Comparison of ENCODE assay signal across 16 cellular contexts in genomic region chr10:66748217-66748616, GRCh38.
"Had no signal": no experiment of that assay in that cellular context is flagged by ENCODE, and none has a peak within 500 bp of the region (broad histone marks: within the 10 kb centered on the region; RNA-seq: fewer than 3 reads in every experiment).

No MANE protein-coding gene starts in this region.

- H3K9me3 Mint-ChIP-seq: activated naive CD4-positive, alpha-beta T cell treated with anti-CD3 and anti-CD28 coated beads, Interleukin-2, amount 50 U/mL, for 24 hours; neural progenitor cell had no signal

- H3K4me1 Mint-ChIP-seq: activated CD8-positive, alpha-beta memory T cell treated with anti-CD3 and anti-CD28 coated beads, Interleukin-2, amount 10 ng/mL, durations not matched to agents 7 days and 5 days; activated naive CD4-positive, alpha-beta T cell treated with anti-CD3 and anti-CD28 coated beads, Interleukin-2, amount 50 U/mL, for 24 hours; memory B cell; neural progenitor cell had no signal

- H3K9me3 ChIP-seq: esophagus muscularis mucosa, heart right ventricle, left lung, right atrium auricular region, spleen had no signal

- DNase-seq: activated CD4-positive, alpha-beta T cell treated with anti-CD3 and anti-CD28 coated beads, Interleukin-2, amount 50 U/mL, for 48 hours; activated CD8-positive, alpha-beta memory T cell treated with anti-CD3 and anti-CD28 coated beads, Interleukin-2, amount 10 ng/mL, durations not matched to agents 7 days and 5 days; activated effector memory CD4-positive, alpha-beta T cell treated with Interleukin-2 at 50 U/mL for 16 hours; activated T-cell treated with anti-CD3 and anti-CD28 coated beads, Interleukin-2, amount 50 U/mL, for 24 hours; heart right ventricle; left lung; spleen; stimulated activated CD4-positive, alpha-beta T cell treated with anti-CD3 and anti-CD28 coated beads, Interleukin-2, amount 100 ng/mL, for 24 hours; stimulated activated naive CD4-positive, alpha-beta T cell treated with Interleukin-2 at 50 U/mL for 16 hours had no signal

- H3K36me3 ChIP-seq: esophagus muscularis mucosa, heart right ventricle, left lung, neural progenitor cell, right atrium auricular region, spleen had no signal

- H3K27me3 ChIP-seq: esophagus muscularis mucosa, heart right ventricle, left lung, neural progenitor cell, right atrium auricular region, spleen had no signal

- H3K27me3 Mint-ChIP-seq: activated CD8-positive, alpha-beta memory T cell treated with anti-CD3 and anti-CD28 coated beads, Interleukin-2, amount 10 ng/mL, durations not matched to agents 7 days and 5 days; activated naive CD4-positive, alpha-beta T cell treated with anti-CD3 and anti-CD28 coated beads, Interleukin-2, amount 50 U/mL, for 24 hours; activated T-cell treated with anti-CD3 and anti-CD28 coated beads, Interleukin-2, amount 50 U/mL, for 24 hours; brain; memory B cell had no signal

- H3K4me3 Mint-ChIP-seq: activated CD8-positive, alpha-beta memory T cell treated with anti-CD3 and anti-CD28 coated beads, Interleukin-2, amount 10 ng/mL, durations not matched to agents 7 days and 5 days; activated naive CD4-positive, alpha-beta T cell treated with anti-CD3 and anti-CD28 coated beads, Interleukin-2, amount 50 U/mL, for 24 hours; activated T-cell treated with anti-CD3 and anti-CD28 coated beads, Interleukin-2, amount 50 U/mL, for 24 hours; brain; memory B cell; neural progenitor cell had no signal

- ATAC-seq: activated CD4-positive, CD25-positive, alpha-beta regulatory T cell treated with anti-CD3 and anti-CD28 coated beads, Interleukin-2, amount 50 U/mL, for 24 hours; activated CD8-positive, alpha-beta memory T cell treated with anti-CD3 and anti-CD28 coated beads, Interleukin-2, amount 10 ng/mL, durations not matched to agents 7 days and 5 days; heart right ventricle; left lung had no signal

- H3K36me3 Mint-ChIP-seq: activated CD8-positive, alpha-beta memory T cell treated with anti-CD3 and anti-CD28 coated beads, Interleukin-2, amount 10 ng/mL, durations not matched to agents 7 days and 5 days; activated naive CD4-positive, alpha-beta T cell treated with anti-CD3 and anti-CD28 coated beads, Interleukin-2, amount 50 U/mL, for 24 hours; brain; memory B cell; neural progenitor cell had no signal

- H3K4me1 ChIP-seq: esophagus muscularis mucosa, heart right ventricle, left lung, neural progenitor cell, right atrium auricular region, spleen had no signal

- H3K27ac ChIP-seq: esophagus muscularis mucosa, heart right ventricle, left lung, neural progenitor cell, right atrium auricular region, spleen had no signal

- H3K4me3 ChIP-seq: esophagus muscularis mucosa, heart right ventricle, left lung, neural progenitor cell, right atrium auricular region, spleen had no signal

- H3K27ac Mint-ChIP-seq: activated CD8-positive, alpha-beta memory T cell treated with anti-CD3 and anti-CD28 coated beads, Interleukin-2, amount 10 ng/mL, durations not matched to agents 7 days and 5 days; activated naive CD4-positive, alpha-beta T cell treated with anti-CD3 and anti-CD28 coated beads, Interleukin-2, amount 50 U/mL, for 24 hours; activated T-cell treated with anti-CD3 and anti-CD28 coated beads, Interleukin-2, amount 50 U/mL, for 24 hours; brain; memory B cell; neural progenitor cell had no signal
